Comparison of ENCODE assay signal across 9 cellular contexts in the genomic region with DNA sequence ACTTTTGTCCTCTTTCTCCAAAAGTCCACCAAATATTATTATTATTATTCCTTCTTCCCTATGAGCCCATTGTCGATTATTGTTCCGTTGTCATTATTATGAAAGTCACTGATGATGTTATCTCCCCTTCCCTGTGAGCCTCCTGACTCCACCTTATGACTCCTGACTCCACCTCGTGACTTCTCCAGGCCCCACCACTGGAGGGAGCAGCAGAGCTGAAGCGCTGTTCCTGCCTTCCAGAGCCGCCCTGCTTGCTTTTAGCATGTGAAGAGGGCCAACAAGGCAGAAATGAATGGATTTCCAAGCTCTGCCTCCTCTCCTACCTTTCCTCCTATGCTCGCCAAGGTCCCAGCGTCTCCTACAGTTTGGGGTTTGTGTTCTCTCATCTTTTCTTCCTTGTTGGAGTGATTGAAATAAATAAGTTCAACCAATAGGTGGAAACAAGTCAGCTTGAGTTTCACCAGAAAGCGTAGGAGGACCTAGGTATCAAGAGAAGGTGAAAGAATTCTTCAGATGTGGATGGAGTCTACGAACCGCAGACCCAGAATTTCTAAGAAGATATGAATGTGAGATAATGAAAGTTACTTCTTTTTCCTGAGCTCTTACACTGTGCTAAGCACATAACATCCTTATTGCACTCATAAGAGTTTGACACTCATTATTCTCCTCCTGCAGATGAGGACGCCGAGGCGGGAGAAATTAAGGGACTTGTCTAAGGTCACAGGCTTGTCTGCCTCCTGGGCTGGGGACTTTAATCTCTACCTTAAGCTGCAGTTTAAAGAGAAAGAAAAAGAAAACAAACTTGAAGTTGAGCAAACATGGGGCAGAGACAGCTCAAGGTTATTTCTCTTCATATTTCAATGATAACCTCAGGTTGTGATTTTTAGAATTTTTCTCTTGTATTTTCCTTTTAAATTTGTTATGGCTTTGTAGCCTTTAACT. TPM values are rescaled to one million over a fixed set of nuclear protein-coding genes. Genes with fewer than 3 reads are reported as not detected.
A peak's percentile ranks its signal among the peaks of the same experiment; 100 is the strongest.
DNase-seq lines count a peak whose midpoint lies in the region; TF ChIP-seq lines count a peak whose summit lies in the region.
"Had no signal": no experiment of that assay in that cellular context is flagged by ENCODE, and none has a peak within 500 bp of the region (broad histone marks: within the 10 kb centered on the region; RNA-seq: fewer than 3 reads in every experiment).

No MANE protein-coding gene starts in this region.

- H3K9me2 ChIP-seq in GM23248 (ENCODE audit: insufficient read depth) (no peaks in the 10 kb centered on the region), hepatocyte (replicated peaks; ENCODE audit: insufficient read depth) (no peaks in the 10 kb centered on the region)

- H3K27ac ChIP-seq in C4-2B (no peak overlapping the region), GM23248 (no peak overlapping the region), hepatocyte (no peak overlapping the region), esophagus muscularis mucosa (replicated peaks in 1 of 4) (no peak overlapping the region), thyroid gland (no peak overlapping the region)
- H3K27ac ChIP-seq: prostate gland had no signal

- in situ Hi-C loops in GM23248 (cut with MboI) (no loop called here), SK-MEL-5 (cut with HindIII; ENCODE audit: low pct_unique_long_range_greater_than_20kb, low sequenced_read_pairs) (no loop called here)

- no peaks in the 10 kb centered on the region for H3F3A ChIP-seq in GM23248 (ENCODE audit: insufficient read depth)

- intact Hi-C loops in esophagus muscularis mucosa (cut with DNase I) (no loop called here), thyroid gland (cut with DNase I) (no loop called here)

- no peak overlapping the region for H3K4me3 ChIP-seq in GM23248
- no peak overlapping the region for H3K4me3 ChIP-seq in hepatocyte
- no peak overlapping the region for H3K4me3 ChIP-seq in esophagus muscularis mucosa
- no peak overlapping the region for H3K4me3 ChIP-seq in thyroid gland (replicated peaks in 1 of 3)
- H3K4me3 ChIP-seq: prostate gland had no signal

- no peaks in the 10 kb centered on the region for H3K4me1 ChIP-seq in GM23248 (ENCODE audit: insufficient read depth)
- H3K4me1 ChIP-seq in hepatocyte (ENCODE audit: insufficient read depth), result no peaks in the 10 kb centered on the region
- no peaks in the 10 kb centered on the region for H3K4me1 ChIP-seq in esophagus muscularis mucosa
- no peaks in the 10 kb centered on the region for H3K4me1 ChIP-seq in thyroid gland
- H3K4me1 ChIP-seq: prostate gland had no signal

- H3K79me2 ChIP-seq in GM23248 (ENCODE audit: insufficient read depth) (no peaks in the 10 kb centered on the region), hepatocyte (no peaks in the 10 kb centered on the region)

- H3K9me3 ChIP-seq in GM23248 (ENCODE audit: low read depth), result no peaks in the 10 kb centered on the region
- peaks cover 4% of the 10 kb centered on the region for H3K9me3 ChIP-seq in hepatocyte (ENCODE audit: low read depth)
- H3K9me3 ChIP-seq in esophagus muscularis mucosa, result no peaks in the 10 kb centered on the region
- H3K9me3 ChIP-seq in thyroid gland, result no peaks in the 10 kb centered on the region
- H3K9me3 ChIP-seq: prostate gland had no signal

- 20 to 28% methylated on average over 12 to 13 of the region's 13 CpGs for WGBS in GM23248 (ENCODE audit: low coverage in 1 of 2, low lambda C conversion rate in 2 of 2, missing lambda C conversion rate in 2 of 2), 2 experiments
- 65% methylated on average over 13 of the region's 13 CpGs for WGBS in hepatocyte (ENCODE audit: low lambda C conversion rate, missing lambda C conversion rate)
- 51% methylated on average over 13 of the region's 13 CpGs for WGBS in esophagus muscularis mucosa
- WGBS in thyroid gland, 2 donors, result 79 to 80% methylated on average over 13 of the region's 13 CpGs

- no peaks in the 10 kb centered on the region for H3K27me3 ChIP-seq in GM23248 (replicated peaks; ENCODE audit: insufficient read depth)
- no peaks in the 10 kb centered on the region for H3K27me3 ChIP-seq in hepatocyte
- H3K27me3 ChIP-seq in esophagus muscularis mucosa, result no peaks in the 10 kb centered on the region
- no peaks in the 10 kb centered on the region for H3K27me3 ChIP-seq in thyroid gland

- TF ChIP-seq CTCF in C4-2B (conservative IDR thresholded peaks at IDR 0.05) (peak; percentile 65), hepatocyte (IDR thresholded peaks at IDR 0.05; ENCODE audit: poor library complexity) (peak; percentile 20), esophagus muscularis mucosa (IDR thresholded peaks at IDR 0.05) (no peak), thyroid gland (IDR thresholded peaks at IDR 0.05) (no peak)

- DNase-seq in GM23248, result peak; percentile 0
- DNase-seq in SK-MEL-5 (ENCODE audit: low read depth, low spot score), result peak; percentile 67
- DNase-seq in hepatocyte (ENCODE audit: low spot score), result peak; percentile 29
- DNase-seq in esophagus muscularis mucosa (ENCODE audit: extremely low spot score), result no peak
- no peak for DNase-seq in thyroid gland
- no peak for DNase-seq in putamen (ENCODE audit: low spot score)
- DNase-seq in SKM-1 (lab: John Stamatoyannopoulos, UW; ENCODE audit: unreplicated experiment), result no peak

- H4K20me1 ChIP-seq in GM23248 (ENCODE audit: insufficient read depth) (no peaks in the 10 kb centered on the region), hepatocyte (ENCODE audit: insufficient read depth, poor library complexity, severe bottlenecking) (no peaks in the 10 kb centered on the region)

- no peaks in the 10 kb centered on the region for H3K36me3 ChIP-seq in GM23248 (ENCODE audit: low read depth)
- no peaks in the 10 kb centered on the region for H3K36me3 ChIP-seq in hepatocyte (replicated peaks; ENCODE audit: insufficient read depth, low read depth)
- H3K36me3 ChIP-seq in esophagus muscularis mucosa, result no peaks in the 10 kb centered on the region
- no peaks in the 10 kb centered on the region for H3K36me3 ChIP-seq in thyroid gland
- H3K36me3 ChIP-seq: prostate gland had no signal

- TF ChIP-seq EP300 in esophagus muscularis mucosa (IDR thresholded peaks at IDR 0.05), result no peak

- H2AFZ ChIP-seq in GM23248, result no peak overlapping the region
- no peak overlapping the region for H2AFZ ChIP-seq in hepatocyte

- H3K4me2 ChIP-seq in GM23248 (ENCODE audit: unreplicated experiment), result no peak overlapping the region
- H3K4me2 ChIP-seq in hepatocyte, result peak overlapping the region; percentile 31

- no peak overlapping the region for H3K9ac ChIP-seq in GM23248

- no peak for TF ChIP-seq POLR2A in esophagus muscularis mucosa (IDR thresholded peaks at IDR 0.05; ENCODE audit: low read depth)
- no peak for TF ChIP-seq POLR2A in thyroid gland (IDR thresholded peaks at IDR 0.05)

RNA-seq across cellular contexts. Expression of a gene that starts 26.1 kb away (rescaled TPM):
- total RNA-seq in GM23248 (2014; rRNA removed; shearing (Covaris generic)), result not detected in 2 replicates
- polyA plus RNA-seq in GM23248 (2016; fragmentation: Nextera tagmentation; extraction: Ambion mirVana) (not detected in 2 replicates), hepatocyte (7.1 and 13.1 TPM in 2 replicates)
- total RNA-seq in SK-MEL-5 (2014; rRNA removed; shearing (Covaris generic)), result 0.05 and 0.16 TPM in 2 replicates
- 0.06 and 0.23 TPM in 2 replicates for polyA plus RNA-seq in SK-MEL-5 (2015; cell fraction: cytosol; rRNA removed)
- not detected in 2 replicates for polyA plus RNA-seq in SK-MEL-5 (2015; cell fraction: nucleus; rRNA removed)
- total RNA-seq in hepatocyte (15.1 and 16.7 TPM in 2 replicates), esophagus muscularis mucosa (1 to 10 TPM; 1.2 to 4.3 (median 3.0) TPM), thyroid gland (10 to 100 TPM in 2 of 4 donors, 1 to 10 TPM in 2; 1.1 to 21.6 (median 9.3) TPM)

Comparison
In these comparisons a context has a peak if more than half of its experiments do, and no peak if none do; other contexts are left out.
1. CTCF ChIP-seq: peak in C4-2B (single experiment) and hepatocyte (single experiment); none in esophagus muscularis mucosa (0 of 3) and thyroid gland (0 of 6).
2. DNase-seq: peak in GM23248 (single experiment), SK-MEL-5 (single experiment) and hepatocyte (single experiment); none in esophagus muscularis mucosa (single experiment), thyroid gland (0 of 2), putamen (single experiment) and SKM-1 (single experiment).